ENCODE assay signal across 29 cellular contexts in the genomic region with DNA sequence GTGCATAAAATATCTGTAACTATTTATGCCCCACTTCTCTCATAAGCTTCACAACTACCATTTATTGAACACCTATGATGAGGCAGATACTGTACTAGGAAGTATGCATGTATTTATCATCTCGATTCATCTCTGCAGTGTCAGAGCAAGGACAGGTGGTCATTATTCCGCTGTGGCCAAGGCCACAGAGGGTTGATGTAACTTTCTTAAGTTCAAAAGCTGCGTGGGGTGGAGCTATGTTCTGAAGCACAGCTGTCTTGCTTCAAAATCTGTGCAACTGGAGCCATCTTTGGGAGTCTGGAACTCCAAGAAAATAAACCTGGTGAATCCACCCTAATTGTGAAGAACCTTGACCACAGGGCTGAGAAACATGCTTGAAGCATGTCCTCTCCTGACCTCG.
"Had no signal": no experiment of that assay in that cellular context is flagged by ENCODE, and none has a peak within 500 bp of the region (broad histone marks: within the 10 kb centered on the region; RNA-seq: fewer than 3 reads in every experiment).

No MANE protein-coding gene starts in this region.

- H3K79me2 ChIP-seq: hepatocyte had no signal

- H3K4me1 ChIP-seq: heart right ventricle, left lung, lower lobe of right lung, pancreas, prostate gland, right lobe of liver, suprapubic skin, tibial artery, upper lobe of right lung, uterus had no signal

- H3K4me3 ChIP-seq: heart right ventricle, hepatocyte, left lung, lower lobe of right lung, pancreas, prostate gland, right lobe of liver, skin epidermis, suprapubic skin, thoracic aorta, tibial artery, upper lobe of right lung, uterus had no signal

- H3K36me3 Mint-ChIP-seq: naive B cell, natural killer cell had no signal

- H3K36me3 ChIP-seq: heart right ventricle, left lung, lower lobe of right lung, pancreas, prostate gland, right lobe of liver, suprapubic skin, thoracic aorta, tibial artery, upper lobe of right lung, uterus had no signal

- H3K27ac ChIP-seq: heart right ventricle, hepatocyte, left lung, lower lobe of right lung, pancreas, prostate gland, right lobe of liver, skin epidermis, suprapubic skin, thoracic aorta, tibial artery, upper lobe of right lung, uterus had no signal

- H3K27me3 ChIP-seq: right lobe of liver, uterus had no signal

- H3K9me3 Mint-ChIP-seq: natural killer cell; stimulated activated naive CD8-positive, alpha-beta T cell treated with anti-CD3 and anti-CD28 coated beads, Interleukin-15, Interleukin-2, amounts not matched to agents 100 ng/mL and 50 ng/mL, for 24 hours had no signal

- ATAC-seq: heart right ventricle, left colon, left lung, lower lobe of right lung, natural killer cell, pancreas, right lobe of liver, upper lobe of right lung had no signal

- H3K27ac Mint-ChIP-seq: naive B cell; natural killer cell; nephron progenitor cell; stimulated activated naive CD8-positive, alpha-beta T cell treated with anti-CD3 and anti-CD28 coated beads, Interleukin-15, Interleukin-2, amounts not matched to agents 100 ng/mL and 50 ng/mL, for 24 hours had no signal

- FAIRE-seq: keratinocyte, pancreas had no signal

- DNase-seq: heart right ventricle; kidney glomerular epithelial cell; left colon; left lung; lower lobe of right lung; mammary epithelial cell; mesenchymal stem cell; naive B cell; natural killer cell; nephron progenitor cell; pancreas; posterior cingulate gyrus; right lobe of liver; stimulated activated CD4-positive, alpha-beta T cell treated with anti-CD3 and anti-CD28 coated beads, Interleukin-12 subunit alpha, Interleukin-12 subunit beta, amount 100 ng/mL, for 4 hours; stimulated activated CD4-positive, alpha-beta T cell treated with anti-CD3 and anti-CD28 coated beads, Interleukin-15, amount 100 ng/mL, for 24 hours; stimulated activated CD4-positive, alpha-beta T cell treated with anti-CD3 and anti-CD28 coated beads, Interleukin-2, amount 100 ng/mL, for 24 hours; stimulated activated CD4-positive, alpha-beta T cell treated with anti-CD3 and anti-CD28 coated beads, Interleukin-4, amount 100 ng/mL, for 1 hour; stimulated activated naive CD4-positive, alpha-beta T cell; tibial artery; trophoblast cell; upper lobe of right lung; uterus had no signal

- H3K9me3 ChIP-seq: heart right ventricle, left lung, lower lobe of right lung, pancreas, prostate gland, right lobe of liver, suprapubic skin, thoracic aorta, tibial artery, upper lobe of right lung, uterus had no signal

- H3K4me2 ChIP-seq: hepatocyte had no signal

- H3K4me1 Mint-ChIP-seq: naive B cell, natural killer cell, nephron progenitor cell had no signal

- H3K4me3 Mint-ChIP-seq: naive B cell; natural killer cell; nephron progenitor cell; stimulated activated naive CD8-positive, alpha-beta T cell treated with anti-CD3 and anti-CD28 coated beads, Interleukin-15, Interleukin-2, amounts not matched to agents 100 ng/mL and 50 ng/mL, for 24 hours had no signal

- H2AFZ ChIP-seq: hepatocyte had no signal
